Comparison of ENCODE assay signal across 8 cellular contexts in genomic region chr17:50425682-50426471, GRCh38. TPM values are rescaled to one million over a fixed set of nuclear protein-coding genes. Genes with fewer than 3 reads are reported as not detected.
DNase-seq lines count a peak whose midpoint lies in the region; ATAC-seq and TF ChIP-seq lines count a peak whose summit lies in the region.

A gene with protein sequence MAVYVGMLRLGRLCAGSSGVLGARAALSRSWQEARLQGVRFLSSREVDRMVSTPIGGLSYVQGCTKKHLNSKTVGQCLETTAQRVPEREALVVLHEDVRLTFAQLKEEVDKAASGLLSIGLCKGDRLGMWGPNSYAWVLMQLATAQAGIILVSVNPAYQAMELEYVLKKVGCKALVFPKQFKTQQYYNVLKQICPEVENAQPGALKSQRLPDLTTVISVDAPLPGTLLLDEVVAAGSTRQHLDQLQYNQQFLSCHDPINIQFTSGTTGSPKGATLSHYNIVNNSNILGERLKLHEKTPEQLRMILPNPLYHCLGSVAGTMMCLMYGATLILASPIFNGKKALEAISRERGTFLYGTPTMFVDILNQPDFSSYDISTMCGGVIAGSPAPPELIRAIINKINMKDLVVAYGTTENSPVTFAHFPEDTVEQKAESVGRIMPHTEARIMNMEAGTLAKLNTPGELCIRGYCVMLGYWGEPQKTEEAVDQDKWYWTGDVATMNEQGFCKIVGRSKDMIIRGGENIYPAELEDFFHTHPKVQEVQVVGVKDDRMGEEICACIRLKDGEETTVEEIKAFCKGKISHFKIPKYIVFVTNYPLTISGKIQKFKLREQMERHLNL (plus strand): TSS chr17:50426218. CDS start chr17:50426262, 44 bp downstream.

- H4K5ac ChIP-seq in H9 (ENCODE audit: insufficient read length, low read depth, low read length): no peak within 1 kb of the TSS

- no peak within 1 kb of the TSS for H3K4ac ChIP-seq in H9 (ENCODE audit: low read depth, low read length)

- peak within 1 kb of the TSS in 2 of 3 experiments; percentile 1 to 34; a peak in 2 of 7 replicates for H3K27ac Mint-ChIP-seq in H9
- H3K27ac Mint-ChIP-seq in activated CD8-positive, alpha-beta memory T cell treated with anti-CD3 and anti-CD28 coated beads, Interleukin-2, amount 10 ng/mL, durations not matched to agents 7 days and 5 days: peak within 1 kb of the TSS; percentile 86

- peaks cover 12% of the 10 kb centered on the region for H3K23me2 ChIP-seq in H9 (ENCODE audit: insufficient read length, low read depth, low read length, poor library complexity, severe bottlenecking)

- no peaks in the 10 kb centered on the region for H3K79me1 ChIP-seq in H9 (ENCODE audit: insufficient read depth, low read depth, low read length, poor library complexity, severe bottlenecking)

- no peak within 1 kb of the TSS for H2BK20ac ChIP-seq in H9 (ENCODE audit: low read depth, low read length, poor library complexity, severe bottlenecking)

- DNase-seq in H9 (peak; percentile 83), NCI-H526 treated with DMSO at 0.1 percent for 48 hours (lab: John Stamatoyannopoulos, UW) (peak; percentile 19), epidermal melanocyte (ENCODE audit: insufficient read length, low spot score) (peak; percentile 71), mucosa of gallbladder (ENCODE audit: low spot score) (peak; percentile 66), NCI-H187 (lab: John Stamatoyannopoulos, UW) (no peak)
- DNase-seq in activated CD8-positive, alpha-beta memory T cell treated with anti-CD3 and anti-CD28 coated beads, Interleukin-2, amount 10 ng/mL, durations not matched to agents 7 days and 5 days: peak; percentile 82
- DNase-seq in stimulated activated CD8-positive, alpha-beta memory T cell treated with anti-CD3 and anti-CD28 coated beads, Interleukin-4, amount 100 ng/mL, for 4 hours (ENCODE audit: low read depth in 2 of 2, low spot score in 1 of 2): peak; percentile 30 to 32

- WGBS in H9 (ENCODE audit: extremely low coverage, insufficient read length, low lambda C conversion rate): no CpG with 5 or more reads among the region's 70 CpGs

- H3K4me3 Mint-ChIP-seq in H9: peak within 1 kb of the TSS; percentile 71 to 84
- H3K4me3 Mint-ChIP-seq in activated CD8-positive, alpha-beta memory T cell treated with anti-CD3 and anti-CD28 coated beads, Interleukin-2, amount 10 ng/mL, durations not matched to agents 7 days and 5 days: peak within 1 kb of the TSS; percentile 84

- no peak within 1 kb of the TSS for H2BK120ac ChIP-seq in H9 (ENCODE audit: low read depth, low read length, poor library complexity, severe bottlenecking)

- peaks cover 16 to 20% of the 10 kb centered on the region in 2 experiments for H3K4me1 Mint-ChIP-seq in H9
- peaks cover 33% of the 10 kb centered on the region for H3K4me1 Mint-ChIP-seq in activated CD8-positive, alpha-beta memory T cell treated with anti-CD3 and anti-CD28 coated beads, Interleukin-2, amount 10 ng/mL, durations not matched to agents 7 days and 5 days

- H2AK5ac ChIP-seq in H9 (ENCODE audit: insufficient read length, low read length): no peak within 1 kb of the TSS

- H3K4me1 ChIP-seq in DOHH2 (ENCODE audit: control insufficient read depth, low read length) (peaks cover 35% of the 10 kb centered on the region), H9 (ENCODE audit: insufficient read depth, low read length) (no peaks in the 10 kb centered on the region; the same call in 1 of the 2 replicates)

- H3F3A ChIP-seq in DOHH2 (ENCODE audit: control insufficient read depth, insufficient read depth): peaks cover 24% of the 10 kb centered on the region

- no peak within 1 kb of the TSS for H2BK5ac ChIP-seq in H9 (ENCODE audit: insufficient read length, low read length)

- H3K79me2 ChIP-seq in DOHH2 (ENCODE audit: control insufficient read depth, low read length) (peaks cover 6% of the 10 kb centered on the region), H9 (ENCODE audit: insufficient read depth, low read length) (no peaks in the 10 kb centered on the region)

- no peaks in the 10 kb centered on the region for H4K20me1 ChIP-seq in DOHH2 (ENCODE audit: control insufficient read depth, insufficient read depth, low read depth, low read length)
- H4K20me1 ChIP-seq in H9 (ENCODE audit: control insufficient read depth, insufficient read depth, insufficient read length): no peaks in the 10 kb centered on the region

- H2AFZ ChIP-seq in H9 (ENCODE audit: low read length): no peak within 1 kb of the TSS

- H3K14ac ChIP-seq in H9 (ENCODE audit: insufficient read depth, low read length): peak within 1 kb of the TSS; percentile 1

- H3K9ac ChIP-seq in H9 (ENCODE audit: extremely low read depth, insufficient read length, low read length): peak within 1 kb of the TSS; percentile 21

- H3K56ac ChIP-seq in H9 (ENCODE audit: insufficient read length, low read depth, low read length): no peak within 1 kb of the TSS

- H4K8ac ChIP-seq in H9 (replicated peaks; ENCODE audit: insufficient read length, low read depth, low read length): no peak within 1 kb of the TSS

- no peak within 1 kb of the TSS for H3K23ac ChIP-seq in H9 (ENCODE audit: insufficient read length, low read depth, low read length)

- no peak for TF ChIP-seq CTCF in DOHH2 (IDR thresholded peaks at IDR 0.05; ENCODE audit: low read depth, low read length, poor library complexity, severe bottlenecking)
- TF ChIP-seq CTCF in H9 (conservative IDR thresholded peaks at IDR 0.05): no peak

- peak within 1 kb of the TSS; percentile 56 for H3K18ac ChIP-seq in H9 (ENCODE audit: insufficient read length, low read depth, low read length)

- no peaks in the 10 kb centered on the region for H3K9me3 ChIP-seq in DOHH2 (ENCODE audit: control insufficient read depth, insufficient read depth, low read length)
- H3K9me3 ChIP-seq in H9 (ENCODE audit: control insufficient read depth, low read depth, low read length): no peaks in the 10 kb centered on the region

- CTCF ChIA-PET in activated CD8-positive, alpha-beta memory T cell treated with anti-CD3 and anti-CD28 coated beads, Interleukin-2, amount 10 ng/mL, durations not matched to agents 7 days and 5 days (lab: Charles Lee): interaction anchor here (1.3 to 4.0 kb wide), 6 partner anchors 29 to 225 kb away, joined by 3 to 31 read pairs (median 5); partner anchors contain the start of gene LRRC59

- H4K91ac ChIP-seq in H9 (ENCODE audit: insufficient read length, low read depth, low read length): no peak within 1 kb of the TSS

- H2BK15ac ChIP-seq in H9 (ENCODE audit: low read depth, low read length): no peak within 1 kb of the TSS

- H3K4me2 ChIP-seq in DOHH2 (ENCODE audit: low read length) (peak within 1 kb of the TSS; percentile 100), H9 (ENCODE audit: insufficient read depth, insufficient read length, low read length) (peak within 1 kb of the TSS; percentile 55)

- H3K36me3 ChIP-seq in DOHH2 (ENCODE audit: control insufficient read depth, low read length): no peaks in the 10 kb centered on the region

- H3K27ac ChIP-seq in DOHH2 (ENCODE audit: low read depth, low read length): peak within 1 kb of the TSS; percentile 52
- H3K27ac ChIP-seq in H9 (ENCODE audit: insufficient read length, low read depth, low read length): no peak within 1 kb of the TSS

- no peaks in the 10 kb centered on the region; a peak in 1 of 5 replicates for H3K9me3 Mint-ChIP-seq in H9
- H3K9me3 Mint-ChIP-seq in activated CD8-positive, alpha-beta memory T cell treated with anti-CD3 and anti-CD28 coated beads, Interleukin-2, amount 10 ng/mL, durations not matched to agents 7 days and 5 days (ENCODE audit: low read depth): no peaks in the 10 kb centered on the region

- peak within 1 kb of the TSS; percentile 94 for H3K4me3 ChIP-seq in DOHH2 (ENCODE audit: low read length)

- no peaks in the 10 kb centered on the region for H3K9me2 ChIP-seq in DOHH2 (replicated peaks; ENCODE audit: control insufficient read depth, low read length)

- peaks cover 19% of the 10 kb centered on the region for H3K27me3 Mint-ChIP-seq in H9 (ENCODE audit: low read depth)
- no peaks in the 10 kb centered on the region for H3K27me3 Mint-ChIP-seq in activated CD8-positive, alpha-beta memory T cell treated with anti-CD3 and anti-CD28 coated beads, Interleukin-2, amount 10 ng/mL, durations not matched to agents 7 days and 5 days

- H3K27me3 ChIP-seq in DOHH2 (ENCODE audit: control insufficient read depth, low read length) (no peaks in the 10 kb centered on the region), H9 (ENCODE audit: insufficient read depth, low read length) (no peaks in the 10 kb centered on the region; the same call in 1 of the 2 replicates)

- peak within 1 kb of the TSS; percentile 36 for H2BK12ac ChIP-seq in H9 (ENCODE audit: insufficient read length, low read depth, low read length)

- no peak within 1 kb of the TSS for H3T11ph ChIP-seq in H9 (ENCODE audit: low read length)

- H3K36me3 Mint-ChIP-seq in H9 (ENCODE audit: insufficient read depth in 1 of 3, low read depth in 3 of 3): no peaks in the 10 kb centered on the region; a peak in 2 of 7 replicates
- peaks cover 2% of the 10 kb centered on the region for H3K36me3 Mint-ChIP-seq in activated CD8-positive, alpha-beta memory T cell treated with anti-CD3 and anti-CD28 coated beads, Interleukin-2, amount 10 ng/mL, durations not matched to agents 7 days and 5 days

- peak; percentile 86 for ATAC-seq in activated CD8-positive, alpha-beta memory T cell treated with anti-CD3 and anti-CD28 coated beads, Interleukin-2, amount 10 ng/mL, durations not matched to agents 7 days and 5 days

RNA-seq across cellular contexts. Expression of the gene that starts here (rescaled TPM):
- 12.2 TPM in 2 replicates for total RNA-seq in H9 (2021)
- total RNA-seq in activated CD8-positive, alpha-beta memory T cell treated with anti-CD3 and anti-CD28 coated beads, Interleukin-2, amount 10 ng/mL, durations not matched to agents 7 days and 5 days: 10 to 100 TPM; 34.6 to 49.4 TPM
- 67.5 TPM for total RNA-seq in mucosa of gallbladder

Comparison
In these comparisons a context has a peak if more than half of its experiments do, and no peak if none do; other contexts are left out.
1. DNase-seq: peak in H9 (single experiment), NCI-H526 treated with DMSO at 0.1 percent for 48 hours (single experiment), activated CD8-positive, alpha-beta memory T cell treated with anti-CD3 and anti-CD28 coated beads, Interleukin-2, amount 10 ng/mL, durations not matched to agents 7 days and 5 days (single experiment), epidermal melanocyte (single experiment), mucosa of gallbladder (single experiment) and stimulated activated CD8-positive, alpha-beta memory T cell treated with anti-CD3 and anti-CD28 coated beads, Interleukin-4, amount 100 ng/mL, for 4 hours (2 of 2); none in NCI-H187 (0 of 2).